Comparison of ENCODE assay signal across 2 cellular contexts in the genomic region with DNA sequence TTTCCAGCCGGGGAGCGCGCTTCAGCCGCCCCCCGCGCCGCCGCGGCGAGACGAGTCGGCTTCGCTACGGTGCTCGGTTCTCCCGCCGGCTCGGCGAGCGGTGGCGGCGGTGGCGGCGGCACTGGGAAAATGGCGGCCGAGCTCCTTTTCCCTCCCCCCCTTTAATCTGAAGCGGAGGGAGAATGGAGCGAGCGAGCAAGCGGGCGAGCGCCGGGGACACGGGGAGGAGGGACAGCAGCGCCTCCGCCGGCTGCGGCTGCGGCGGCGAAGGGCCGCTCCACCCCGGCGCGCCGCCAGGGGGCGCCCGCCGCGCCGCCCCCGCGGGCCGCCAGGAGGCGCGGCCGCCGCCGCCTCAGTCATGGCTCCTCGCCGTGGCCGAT.
TF ChIP-seq lines count a peak whose summit lies in the region.

A gene with protein sequence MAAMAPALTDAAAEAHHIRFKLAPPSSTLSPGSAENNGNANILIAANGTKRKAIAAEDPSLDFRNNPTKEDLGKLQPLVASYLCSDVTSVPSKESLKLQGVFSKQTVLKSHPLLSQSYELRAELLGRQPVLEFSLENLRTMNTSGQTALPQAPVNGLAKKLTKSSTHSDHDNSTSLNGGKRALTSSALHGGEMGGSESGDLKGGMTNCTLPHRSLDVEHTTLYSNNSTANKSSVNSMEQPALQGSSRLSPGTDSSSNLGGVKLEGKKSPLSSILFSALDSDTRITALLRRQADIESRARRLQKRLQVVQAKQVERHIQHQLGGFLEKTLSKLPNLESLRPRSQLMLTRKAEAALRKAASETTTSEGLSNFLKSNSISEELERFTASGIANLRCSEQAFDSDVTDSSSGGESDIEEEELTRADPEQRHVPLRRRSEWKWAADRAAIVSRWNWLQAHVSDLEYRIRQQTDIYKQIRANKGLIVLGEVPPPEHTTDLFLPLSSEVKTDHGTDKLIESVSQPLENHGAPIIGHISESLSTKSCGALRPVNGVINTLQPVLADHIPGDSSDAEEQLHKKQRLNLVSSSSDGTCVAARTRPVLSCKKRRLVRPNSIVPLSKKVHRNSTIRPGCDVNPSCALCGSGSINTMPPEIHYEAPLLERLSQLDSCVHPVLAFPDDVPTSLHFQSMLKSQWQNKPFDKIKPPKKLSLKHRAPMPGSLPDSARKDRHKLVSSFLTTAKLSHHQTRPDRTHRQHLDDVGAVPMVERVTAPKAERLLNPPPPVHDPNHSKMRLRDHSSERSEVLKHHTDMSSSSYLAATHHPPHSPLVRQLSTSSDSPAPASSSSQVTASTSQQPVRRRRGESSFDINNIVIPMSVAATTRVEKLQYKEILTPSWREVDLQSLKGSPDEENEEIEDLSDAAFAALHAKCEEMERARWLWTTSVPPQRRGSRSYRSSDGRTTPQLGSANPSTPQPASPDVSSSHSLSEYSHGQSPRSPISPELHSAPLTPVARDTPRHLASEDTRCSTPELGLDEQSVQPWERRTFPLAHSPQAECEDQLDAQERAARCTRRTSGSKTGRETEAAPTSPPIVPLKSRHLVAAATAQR (N-terminal part only) (minus strand): TSS at position 184 of the 380 bp plus-strand sequence. CDS start 21,286 bp downstream, outside the sequence.

TF ChIP-seq in HEK293, 187 proteins besides CTCF, POLR2A, EP300 and RAD21 (continues in another document):
- TF ChIP-seq ZNF660 (tag by site-specific recombination; IDR thresholded peaks at IDR 0.05) (peak; percentile 87), YY1 (tag by site-specific recombination; IDR thresholded peaks at IDR 0.05) (peak; percentile 69; the same call in 1 of the 2 replicates), YY2 (tag by site-specific recombination; IDR thresholded peaks at IDR 0.05) (peak; percentile 81), ZSCAN30 (tag by site-specific recombination; IDR thresholded peaks at IDR 0.05) (peak; percentile 9), IKZF3 (tag by site-specific recombination; IDR thresholded peaks at IDR 0.05) (peak; percentile 80), ZNF184 (tag by site-specific recombination; IDR thresholded peaks at IDR 0.05) (peak; percentile 7; the same call in 1 of the 2 replicates), OSR2 (tag by site-specific recombination; IDR thresholded peaks at IDR 0.05) (no peak), ZNF341 (tag by site-specific recombination; IDR thresholded peaks at IDR 0.05; ENCODE audit: low read depth) (peak; percentile 76)
- TF ChIP-seq, protein P1, sequence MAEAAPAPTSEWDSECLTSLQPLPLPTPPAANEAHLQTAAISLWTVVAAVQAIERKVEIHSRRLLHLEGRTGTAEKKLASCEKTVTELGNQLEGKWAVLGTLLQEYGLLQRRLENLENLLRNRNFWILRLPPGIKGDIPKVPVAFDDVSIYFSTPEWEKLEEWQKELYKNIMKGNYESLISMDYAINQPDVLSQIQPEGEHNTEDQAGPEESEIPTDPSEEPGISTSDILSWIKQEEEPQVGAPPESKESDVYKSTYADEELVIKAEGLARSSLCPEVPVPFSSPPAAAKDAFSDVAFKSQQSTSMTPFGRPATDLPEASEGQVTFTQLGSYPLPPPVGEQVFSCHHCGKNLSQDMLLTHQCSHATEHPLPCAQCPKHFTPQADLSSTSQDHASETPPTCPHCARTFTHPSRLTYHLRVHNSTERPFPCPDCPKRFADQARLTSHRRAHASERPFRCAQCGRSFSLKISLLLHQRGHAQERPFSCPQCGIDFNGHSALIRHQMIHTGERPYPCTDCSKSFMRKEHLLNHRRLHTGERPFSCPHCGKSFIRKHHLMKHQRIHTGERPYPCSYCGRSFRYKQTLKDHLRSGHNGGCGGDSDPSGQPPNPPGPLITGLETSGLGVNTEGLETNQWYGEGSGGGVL (tag by site-specific recombination; IDR thresholded peaks at IDR 0.05): peak; percentile 95
- TF ChIP-seq, protein P2, sequence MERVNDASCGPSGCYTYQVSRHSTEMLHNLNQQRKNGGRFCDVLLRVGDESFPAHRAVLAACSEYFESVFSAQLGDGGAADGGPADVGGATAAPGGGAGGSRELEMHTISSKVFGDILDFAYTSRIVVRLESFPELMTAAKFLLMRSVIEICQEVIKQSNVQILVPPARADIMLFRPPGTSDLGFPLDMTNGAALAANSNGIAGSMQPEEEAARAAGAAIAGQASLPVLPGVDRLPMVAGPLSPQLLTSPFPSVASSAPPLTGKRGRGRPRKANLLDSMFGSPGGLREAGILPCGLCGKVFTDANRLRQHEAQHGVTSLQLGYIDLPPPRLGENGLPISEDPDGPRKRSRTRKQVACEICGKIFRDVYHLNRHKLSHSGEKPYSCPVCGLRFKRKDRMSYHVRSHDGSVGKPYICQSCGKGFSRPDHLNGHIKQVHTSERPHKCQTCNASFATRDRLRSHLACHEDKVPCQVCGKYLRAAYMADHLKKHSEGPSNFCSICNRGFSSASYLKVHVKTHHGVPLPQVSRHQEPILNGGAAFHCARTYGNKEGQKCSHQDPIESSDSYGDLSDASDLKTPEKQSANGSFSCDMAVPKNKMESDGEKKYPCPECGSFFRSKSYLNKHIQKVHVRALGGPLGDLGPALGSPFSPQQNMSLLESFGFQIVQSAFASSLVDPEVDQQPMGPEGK (tag by site-specific recombination; IDR thresholded peaks at IDR 0.05): no peak; the same call in none of the 2 replicates
- TF ChIP-seq, protein P3, sequence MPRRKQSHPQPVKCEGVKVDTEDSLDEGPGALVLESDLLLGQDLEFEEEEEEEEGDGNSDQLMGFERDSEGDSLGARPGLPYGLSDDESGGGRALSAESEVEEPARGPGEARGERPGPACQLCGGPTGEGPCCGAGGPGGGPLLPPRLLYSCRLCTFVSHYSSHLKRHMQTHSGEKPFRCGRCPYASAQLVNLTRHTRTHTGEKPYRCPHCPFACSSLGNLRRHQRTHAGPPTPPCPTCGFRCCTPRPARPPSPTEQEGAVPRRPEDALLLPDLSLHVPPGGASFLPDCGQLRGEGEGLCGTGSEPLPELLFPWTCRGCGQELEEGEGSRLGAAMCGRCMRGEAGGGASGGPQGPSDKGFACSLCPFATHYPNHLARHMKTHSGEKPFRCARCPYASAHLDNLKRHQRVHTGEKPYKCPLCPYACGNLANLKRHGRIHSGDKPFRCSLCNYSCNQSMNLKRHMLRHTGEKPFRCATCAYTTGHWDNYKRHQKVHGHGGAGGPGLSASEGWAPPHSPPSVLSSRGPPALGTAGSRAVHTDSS (tag by site-specific recombination; IDR thresholded peaks at IDR 0.05): 0 out of 2 replicates have a peak, but pooled peaks have one; percentile 18
- TF ChIP-seq, protein P4, sequence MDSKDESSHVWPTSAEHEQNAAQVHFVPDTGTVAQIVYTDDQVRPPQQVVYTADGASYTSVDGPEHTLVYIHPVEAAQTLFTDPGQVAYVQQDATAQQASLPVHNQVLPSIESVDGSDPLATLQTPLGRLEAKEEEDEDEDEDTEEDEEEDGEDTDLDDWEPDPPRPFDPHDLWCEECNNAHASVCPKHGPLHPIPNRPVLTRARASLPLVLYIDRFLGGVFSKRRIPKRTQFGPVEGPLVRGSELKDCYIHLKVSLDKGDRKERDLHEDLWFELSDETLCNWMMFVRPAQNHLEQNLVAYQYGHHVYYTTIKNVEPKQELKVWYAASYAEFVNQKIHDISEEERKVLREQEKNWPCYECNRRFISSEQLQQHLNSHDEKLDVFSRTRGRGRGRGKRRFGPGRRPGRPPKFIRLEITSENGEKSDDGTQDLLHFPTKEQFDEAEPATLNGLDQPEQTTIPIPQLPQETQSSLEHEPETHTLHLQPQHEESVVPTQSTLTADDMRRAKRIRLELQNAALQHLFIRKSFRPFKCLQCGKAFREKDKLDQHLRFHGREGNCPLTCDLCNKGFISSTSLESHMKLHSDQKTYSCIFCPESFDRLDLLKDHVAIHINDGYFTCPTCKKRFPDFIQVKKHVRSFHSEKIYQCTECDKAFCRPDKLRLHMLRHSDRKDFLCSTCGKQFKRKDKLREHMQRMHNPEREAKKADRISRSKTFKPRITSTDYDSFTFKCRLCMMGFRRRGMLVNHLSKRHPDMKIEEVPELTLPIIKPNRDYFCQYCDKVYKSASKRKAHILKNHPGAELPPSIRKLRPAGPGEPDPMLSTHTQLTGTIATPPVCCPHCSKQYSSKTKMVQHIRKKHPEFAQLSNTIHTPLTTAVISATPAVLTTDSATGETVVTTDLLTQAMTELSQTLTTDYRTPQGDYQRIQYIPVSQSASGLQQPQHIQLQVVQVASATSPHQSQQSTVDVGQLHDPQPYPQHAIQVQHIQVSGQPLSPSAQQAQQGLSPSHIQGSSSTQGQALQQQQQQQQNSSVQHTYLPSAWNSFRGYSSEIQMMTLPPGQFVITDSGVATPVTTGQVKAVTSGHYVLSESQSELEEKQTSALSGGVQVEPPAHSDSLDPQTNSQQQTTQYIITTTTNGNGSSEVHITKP (tag by site-specific recombination; IDR thresholded peaks at IDR 0.05): peak; percentile 42

TF ChIP-seq in SK-N-SH, 30 proteins besides CTCF, POLR2A, EP300 and RAD21:
- TF ChIP-seq RFX5 (IDR thresholded peaks at IDR 0.05; ENCODE audit: low read length): no peak
- TF ChIP-seq CHD2 (IDR thresholded peaks at IDR 0.05; ENCODE audit: low read length, partially characterized antibody): peak; percentile 70
- TF ChIP-seq FOXM1 (IDR thresholded peaks at IDR 0.05; ENCODE audit: low read depth): 0 out of 2 replicates have a peak, but pooled peaks have one; percentile 16
- TF ChIP-seq TCF12 (IDR thresholded peaks at IDR 0.05): peak; percentile 35; the same call in 1 of the 2 replicates
- peak; percentile 93 for TF ChIP-seq YY1 (IDR thresholded peaks at IDR 0.05; ENCODE audit: low read depth)
- TF ChIP-seq, protein P5, sequence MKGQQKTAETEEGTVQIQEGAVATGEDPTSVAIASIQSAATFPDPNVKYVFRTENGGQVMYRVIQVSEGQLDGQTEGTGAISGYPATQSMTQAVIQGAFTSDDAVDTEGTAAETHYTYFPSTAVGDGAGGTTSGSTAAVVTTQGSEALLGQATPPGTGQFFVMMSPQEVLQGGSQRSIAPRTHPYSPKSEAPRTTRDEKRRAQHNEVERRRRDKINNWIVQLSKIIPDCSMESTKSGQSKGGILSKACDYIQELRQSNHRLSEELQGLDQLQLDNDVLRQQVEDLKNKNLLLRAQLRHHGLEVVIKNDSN (IDR thresholded peaks at IDR 0.05; ENCODE audit: borderline replicate concordance, low read depth): peak; percentile 6; the same call in 1 of the 2 replicates
- peak; percentile 30; the same call in 1 of the 2 replicates for TF ChIP-seq MXI1 (IDR thresholded peaks at IDR 0.05; ENCODE audit: low read depth, low read length)
- TF ChIP-seq NFIC (IDR thresholded peaks at IDR 0.05; ENCODE audit: borderline replicate concordance): no peak; the same call in 1 of the 2 replicates
- peak; percentile 65 for TF ChIP-seq POLR2AphosphoS5 (IDR thresholded peaks at IDR 0.05; ENCODE audit: low read depth, low read length)
- TF ChIP-seq, protein P6, sequence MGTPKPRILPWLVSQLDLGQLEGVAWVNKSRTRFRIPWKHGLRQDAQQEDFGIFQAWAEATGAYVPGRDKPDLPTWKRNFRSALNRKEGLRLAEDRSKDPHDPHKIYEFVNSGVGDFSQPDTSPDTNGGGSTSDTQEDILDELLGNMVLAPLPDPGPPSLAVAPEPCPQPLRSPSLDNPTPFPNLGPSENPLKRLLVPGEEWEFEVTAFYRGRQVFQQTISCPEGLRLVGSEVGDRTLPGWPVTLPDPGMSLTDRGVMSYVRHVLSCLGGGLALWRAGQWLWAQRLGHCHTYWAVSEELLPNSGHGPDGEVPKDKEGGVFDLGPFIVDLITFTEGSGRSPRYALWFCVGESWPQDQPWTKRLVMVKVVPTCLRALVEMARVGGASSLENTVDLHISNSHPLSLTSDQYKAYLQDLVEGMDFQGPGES (IDR thresholded peaks at IDR 0.05; ENCODE audit: low read depth, low read length): no peak
- TF ChIP-seq TAF1 (IDR thresholded peaks at IDR 0.05; ENCODE audit: borderline replicate concordance, low read depth, low read length): peak; percentile 80; the same call in 1 of the 2 replicates
- TF ChIP-seq, protein P7, sequence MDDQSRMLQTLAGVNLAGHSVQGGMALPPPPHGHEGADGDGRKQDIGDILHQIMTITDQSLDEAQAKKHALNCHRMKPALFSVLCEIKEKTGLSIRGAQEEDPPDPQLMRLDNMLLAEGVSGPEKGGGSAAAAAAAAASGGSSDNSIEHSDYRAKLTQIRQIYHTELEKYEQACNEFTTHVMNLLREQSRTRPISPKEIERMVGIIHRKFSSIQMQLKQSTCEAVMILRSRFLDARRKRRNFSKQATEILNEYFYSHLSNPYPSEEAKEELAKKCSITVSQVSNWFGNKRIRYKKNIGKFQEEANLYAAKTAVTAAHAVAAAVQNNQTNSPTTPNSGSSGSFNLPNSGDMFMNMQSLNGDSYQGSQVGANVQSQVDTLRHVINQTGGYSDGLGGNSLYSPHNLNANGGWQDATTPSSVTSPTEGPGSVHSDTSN (IDR thresholded peaks at IDR 0.05): peak; percentile 20
- TF ChIP-seq SMC3 (IDR thresholded peaks at IDR 0.05; ENCODE audit: low read depth, low read length): peak; percentile 60
- TF ChIP-seq, protein P8, sequence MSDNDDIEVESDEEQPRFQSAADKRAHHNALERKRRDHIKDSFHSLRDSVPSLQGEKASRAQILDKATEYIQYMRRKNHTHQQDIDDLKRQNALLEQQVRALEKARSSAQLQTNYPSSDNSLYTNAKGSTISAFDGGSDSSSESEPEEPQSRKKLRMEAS (IDR thresholded peaks at IDR 0.05; ENCODE audit: low read depth): peak; percentile 50; the same call in 1 of the 2 replicates
- no peak for TF ChIP-seq GATA2 (CRISPR knock-in tag; IDR thresholded peaks at IDR 0.05)
